25 cellular contexts compared by ENCODE assay signal in genomic region chr2:188664391-188664790, GRCh38.
A peak's percentile ranks its signal among the peaks of the same experiment; 100 is the strongest.
DNase-seq lines count a peak whose midpoint lies in the region; ATAC-seq and TF ChIP-seq lines count a peak whose summit lies in the region.
"Had no signal": no experiment of that assay in that cellular context is flagged by ENCODE, and none has a peak within 500 bp of the region (broad histone marks: within the 10 kb centered on the region; RNA-seq: fewer than 3 reads in every experiment).

No MANE protein-coding gene starts in this region.

- ATAC-seq in HG02678 (IDR thresholded peaks at IDR 0.05; ENCODE audit: unreplicated experiment) (no peak), HG03196 (IDR thresholded peaks at IDR 0.05; ENCODE audit: unreplicated experiment) (no peak)
- ATAC-seq: activated naive CD8-positive, alpha-beta T cell treated with anti-CD3 and anti-CD28 coated beads, Interleukin-2, amount 50 U/mL, for 24 hours; left lung had no signal

- no peak overlapping the region for H3K4me3 ChIP-seq in HUES48 (ENCODE audit: low read depth, low read length)
- H3K4me3 ChIP-seq in fibroblast of mammary gland (ENCODE audit: control insufficient read depth, low read depth, low read length): no peak overlapping the region
- no peak overlapping the region for H3K4me3 ChIP-seq in uterus
- H3K4me3 ChIP-seq: HAP-1, left lung, psoas muscle, skin epidermis had no signal

- DNase-seq in fibroblast of mammary gland (ENCODE audit: low read depth) (peak; percentile 39), myocyte (ENCODE audit: low read depth) (peak; percentile 31), uterus (peak in 1 of 2 donors; percentile 19), posterior cingulate gyrus (no peak)
- DNase-seq: activated CD4-positive, alpha-beta memory T cell treated with anti-CD3 and anti-CD28 coated beads, Interleukin-2, amount 10 ng/mL, durations not matched to agents 7 days and 5 days; activated CD8-positive, alpha-beta memory T cell treated with anti-CD3 and anti-CD28 coated beads, Interleukin-2, amount 50 U/mL, for 4 hours; activated naive CD4-positive, alpha-beta T cell; activated naive CD8-positive, alpha-beta T cell treated with anti-CD3 and anti-CD28 coated beads, Interleukin-2, amount 50 U/mL, for 24 hours; C1 segment of cervical spinal cord; COR-L47; dermis blood vessel endothelial cell; endodermal cell; KG1; left lung; NCI-H1417; NCI-H2029; NCI-H2227 treated with DMSO at 0.1 percent for 48 hours; NCI-H69; psoas muscle; SHP77 treated with DMSO at 0.1 percent for 48 hours had no signal

- H3K9me3 ChIP-seq in HUES48 (ENCODE audit: control insufficient read depth, insufficient read depth, low read length) (no peaks in the 10 kb centered on the region), uterus (no peaks in the 10 kb centered on the region)
- H3K9me3 ChIP-seq: HAP-1, left lung, psoas muscle had no signal

- TF ChIP-seq CTCF in fibroblast of mammary gland (conservative IDR thresholded peaks at IDR 0.05; ENCODE audit: control insufficient read depth, insufficient read depth, low read depth, low read length) (no peak), uterus (IDR thresholded peaks at IDR 0.05) (no peak)

- intact Hi-C loops in uterus (cut with DNase I; ENCODE audit: low total_unique reads) (no loop called here), posterior cingulate gyrus (cut with DNase I) (no loop called here)

- H3K4me1 ChIP-seq in HUES48 (ENCODE audit: control insufficient read depth, insufficient read depth, low read length): peaks cover 6% of the 10 kb centered on the region; the same call in 1 of the 2 replicates
- H3K4me1 ChIP-seq in uterus: peaks cover 0 to 5% of the 10 kb centered on the region in 2 donors
- H3K4me1 ChIP-seq: HAP-1, left lung, psoas muscle had no signal

- H3K36me3 ChIP-seq in HUES48 (ENCODE audit: control insufficient read depth, insufficient read depth, low read length) (no peaks in the 10 kb centered on the region), uterus (no peaks in the 10 kb centered on the region)
- H3K36me3 ChIP-seq: HAP-1, left lung had no signal

- H3K27ac ChIP-seq in HUES48 (ENCODE audit: low read depth, low read length): peak overlapping the region; percentile 26
- peak overlapping the region; percentile 41 to 51 for H3K27ac ChIP-seq in uterus
- H3K27ac ChIP-seq: psoas muscle had no signal

- no peak for TF ChIP-seq POLR2A in uterus (IDR thresholded peaks at IDR 0.05)

- no peak overlapping the region for H3K9ac ChIP-seq in HUES48 (ENCODE audit: low read depth, low read length)

- H3K27me3 ChIP-seq in HUES48 (ENCODE audit: control insufficient read depth, insufficient read depth, low read length) (no peaks in the 10 kb centered on the region), uterus (no peaks in the 10 kb centered on the region)
- H3K27me3 ChIP-seq: left lung had no signal

Comparison
In these comparisons a context has a peak if more than half of its experiments do, and no peak if none do; other contexts are left out.
1. DNase-seq: peak in fibroblast of mammary gland (single experiment) and myocyte (single experiment); none in posterior cingulate gyrus (0 of 10).